4 cellular contexts compared by ENCODE assay signal in the genomic region with DNA sequence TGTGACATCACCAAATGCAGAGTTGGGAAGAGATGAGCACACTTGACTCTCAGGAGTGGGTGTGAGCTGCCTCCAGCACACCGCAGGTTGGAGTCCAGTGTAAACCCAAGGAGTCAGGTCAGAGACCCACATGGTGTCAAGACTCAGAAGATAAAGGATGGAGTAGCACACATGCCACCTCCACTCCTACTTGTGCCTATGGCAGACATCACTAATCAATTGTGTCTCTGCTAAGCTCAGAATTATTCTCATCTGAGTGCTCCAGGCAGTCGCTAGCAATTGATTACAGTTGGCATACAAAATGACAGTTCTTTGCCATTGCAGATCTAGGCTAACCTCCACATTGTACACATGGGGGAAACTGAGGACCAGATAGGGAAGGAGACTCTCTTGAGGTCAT.
TF ChIP-seq lines count a peak whose summit lies in the region.

No MANE protein-coding gene starts in this region.

TF ChIP-seq in HEK293, 187 proteins besides CTCF, POLR2A, EP300 and RAD21:
- TF ChIP-seq ZBTB17 (tag by site-specific recombination; IDR thresholded peaks at IDR 0.05), result 0 out of 2 replicates have a peak, but pooled peaks have one; percentile 15
- no peak for TF ChIP-seq ZEB2 (tag by site-specific recombination; IDR thresholded peaks at IDR 0.05)

TF ChIP-seq in K562, 482 proteins besides CTCF, POLR2A, EP300 and RAD21:
- TF ChIP-seq, protein P1, sequence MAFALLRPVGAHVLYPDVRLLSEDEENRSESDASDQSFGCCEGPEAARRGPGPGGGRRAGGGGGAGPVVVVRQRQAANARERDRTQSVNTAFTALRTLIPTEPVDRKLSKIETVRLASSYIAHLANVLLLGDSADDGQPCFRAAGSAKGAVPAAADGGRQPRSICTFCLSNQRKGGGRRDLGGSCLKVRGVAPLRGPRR (CRISPR knock-in tag; IDR thresholded peaks at IDR 0.05), result no peak
- no peak for TF ChIP-seq ZFP1 (CRISPR knock-in tag; IDR thresholded peaks at IDR 0.05)
- TF ChIP-seq ZBTB17 (CRISPR knock-in tag; IDR thresholded peaks at IDR 0.05), result peak; percentile 58; the same call in 1 of the 2 replicates
- 0 out of 2 replicates have a peak, but pooled peaks have one; percentile 56 for TF ChIP-seq ZNF23 (CRISPR knock-in tag; IDR thresholded peaks at IDR 0.05)

TF ChIP-seq in H1, 55 proteins besides CTCF, POLR2A, EP300 and RAD21:
- TF ChIP-seq BACH1 (IDR thresholded peaks at IDR 0.05; ENCODE audit: low read length) (no peak), KDM4A (IDR thresholded peaks at IDR 0.05; ENCODE audit: low read depth, low read length, severe bottlenecking) (no peak), SP1 (IDR thresholded peaks at IDR 0.05; ENCODE audit: low read depth, low read length) (no peak), SIN3A (conservative IDR thresholded peaks at IDR 0.05 in 1 of 2, IDR thresholded peaks at IDR 0.05 in 1 of 2; ENCODE audit: low read depth in 1 of 2, low read length in 2 of 2) (no peak)
- TF ChIP-seq, protein P2, sequence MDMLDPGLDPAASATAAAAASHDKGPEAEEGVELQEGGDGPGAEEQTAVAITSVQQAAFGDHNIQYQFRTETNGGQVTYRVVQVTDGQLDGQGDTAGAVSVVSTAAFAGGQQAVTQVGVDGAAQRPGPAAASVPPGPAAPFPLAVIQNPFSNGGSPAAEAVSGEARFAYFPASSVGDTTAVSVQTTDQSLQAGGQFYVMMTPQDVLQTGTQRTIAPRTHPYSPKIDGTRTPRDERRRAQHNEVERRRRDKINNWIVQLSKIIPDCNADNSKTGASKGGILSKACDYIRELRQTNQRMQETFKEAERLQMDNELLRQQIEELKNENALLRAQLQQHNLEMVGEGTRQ (IDR thresholded peaks at IDR 0.05; ENCODE audit: low read length), result no peak

TF ChIP-seq in neural cell, 6 proteins besides CTCF, POLR2A, EP300 and RAD21:
- TF ChIP-seq, protein P3, sequence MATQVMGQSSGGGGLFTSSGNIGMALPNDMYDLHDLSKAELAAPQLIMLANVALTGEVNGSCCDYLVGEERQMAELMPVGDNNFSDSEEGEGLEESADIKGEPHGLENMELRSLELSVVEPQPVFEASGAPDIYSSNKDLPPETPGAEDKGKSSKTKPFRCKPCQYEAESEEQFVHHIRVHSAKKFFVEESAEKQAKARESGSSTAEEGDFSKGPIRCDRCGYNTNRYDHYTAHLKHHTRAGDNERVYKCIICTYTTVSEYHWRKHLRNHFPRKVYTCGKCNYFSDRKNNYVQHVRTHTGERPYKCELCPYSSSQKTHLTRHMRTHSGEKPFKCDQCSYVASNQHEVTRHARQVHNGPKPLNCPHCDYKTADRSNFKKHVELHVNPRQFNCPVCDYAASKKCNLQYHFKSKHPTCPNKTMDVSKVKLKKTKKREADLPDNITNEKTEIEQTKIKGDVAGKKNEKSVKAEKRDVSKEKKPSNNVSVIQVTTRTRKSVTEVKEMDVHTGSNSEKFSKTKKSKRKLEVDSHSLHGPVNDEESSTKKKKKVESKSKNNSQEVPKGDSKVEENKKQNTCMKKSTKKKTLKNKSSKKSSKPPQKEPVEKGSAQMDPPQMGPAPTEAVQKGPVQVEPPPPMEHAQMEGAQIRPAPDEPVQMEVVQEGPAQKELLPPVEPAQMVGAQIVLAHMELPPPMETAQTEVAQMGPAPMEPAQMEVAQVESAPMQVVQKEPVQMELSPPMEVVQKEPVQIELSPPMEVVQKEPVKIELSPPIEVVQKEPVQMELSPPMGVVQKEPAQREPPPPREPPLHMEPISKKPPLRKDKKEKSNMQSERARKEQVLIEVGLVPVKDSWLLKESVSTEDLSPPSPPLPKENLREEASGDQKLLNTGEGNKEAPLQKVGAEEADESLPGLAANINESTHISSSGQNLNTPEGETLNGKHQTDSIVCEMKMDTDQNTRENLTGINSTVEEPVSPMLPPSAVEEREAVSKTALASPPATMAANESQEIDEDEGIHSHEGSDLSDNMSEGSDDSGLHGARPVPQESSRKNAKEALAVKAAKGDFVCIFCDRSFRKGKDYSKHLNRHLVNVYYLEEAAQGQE (IDR thresholded peaks at IDR 0.05; ENCODE audit: borderline replicate concordance), result no peak
- TF ChIP-seq MXI1 (conservative IDR thresholded peaks at IDR 0.05; ENCODE audit: poor library complexity, severe bottlenecking) (no peak), POLR2AphosphoS5 (IDR thresholded peaks at IDR 0.05) (no peak), SMC3 (conservative IDR thresholded peaks at IDR 0.05; ENCODE audit: poor library complexity) (no peak), TAF1 (IDR thresholded peaks at IDR 0.05; ENCODE audit: low read depth) (no peak), EZH2 (IDR thresholded peaks at IDR 0.05; ENCODE audit: borderline replicate concordance, insufficient read depth, low read length, poor library complexity, severe bottlenecking) (no peak)
